Comparison of ENCODE assay signal across 19 cellular contexts in genomic region chr7:41113663-41114062, GRCh38.
"Had no signal": no experiment of that assay in that cellular context is flagged by ENCODE, and none has a peak within 500 bp of the region (broad histone marks: within the 10 kb centered on the region; RNA-seq: fewer than 3 reads in every experiment).

No MANE protein-coding gene starts in this region.

- H3K4me3 ChIP-seq: left ventricle myocardium inferior, right lobe of liver, skin epidermis, tibial artery had no signal

- DNase-seq: activated CD4-positive, alpha-beta T cell treated with anti-CD3 and anti-CD28 coated beads for 1 hour; activated naive CD4-positive, alpha-beta T cell; activated naive CD8-positive, alpha-beta T cell treated with anti-CD3 and anti-CD28 coated beads for 36 hours; activated T-cell treated with anti-CD3 and anti-CD28 coated beads, Interleukin-2, amount 50 U/mL, for 24 hours; cerebellar nuclear complex; cortex of kidney; foreskin melanocyte; immature natural killer cell; left ventricle myocardium inferior; right lobe of liver; stimulated activated CD4-positive, alpha-beta T cell treated with anti-CD3 and anti-CD28 coated beads, Interleukin-2, amount 100 ng/mL, for 24 hours; stimulated activated naive CD8-positive, alpha-beta T cell treated with anti-CD3 and anti-CD28 coated beads, Interleukin-15, amount 100 ng/mL, for 72 hours; T-cell; tibial artery had no signal

- H3K4me1 ChIP-seq: left ventricle myocardium inferior, right lobe of liver, tibial artery had no signal

- H3K27me3 Mint-ChIP-seq: activated naive CD8-positive, alpha-beta T cell treated with anti-CD3 and anti-CD28 coated beads for 36 hours; activated T-cell treated with anti-CD3 and anti-CD28 coated beads, Interleukin-2, amount 50 U/mL, for 24 hours; activated T-helper 17 cell treated with anti-CD3 and anti-CD28 coated beads, Interleukin-2, amount 50 U/mL, for 72 hours; natural killer cell treated with Interleukin-12 subunit alpha and Interleukin-12 subunit beta and Interleukin-15 and Interleukin-18, amount 100 ng/mL, for 72 hours; stimulated activated naive CD8-positive, alpha-beta T cell treated with anti-CD3 and anti-CD28 coated beads, Interleukin-15, amount 100 ng/mL, for 72 hours; T-cell had no signal

- H3K9me3 ChIP-seq: left ventricle myocardium inferior, right lobe of liver, tibial artery had no signal

- H3K27ac ChIP-seq: left ventricle myocardium inferior, right lobe of liver, skin epidermis, tibial artery had no signal

- H3K36me3 Mint-ChIP-seq: activated naive CD8-positive, alpha-beta T cell treated with anti-CD3 and anti-CD28 coated beads for 36 hours; immature natural killer cell; natural killer cell treated with Interleukin-12 subunit alpha and Interleukin-12 subunit beta and Interleukin-15 and Interleukin-18, amount 100 ng/mL, for 72 hours; stimulated activated effector memory CD8-positive, alpha-beta T cell treated with anti-CD3 and anti-CD28 coated beads, Interleukin-12 subunit alpha, Interleukin-12 subunit beta, amount 100 ng/mL, for 72 hours; T-cell had no signal

- H3K9me3 Mint-ChIP-seq: activated naive CD8-positive, alpha-beta T cell treated with anti-CD3 and anti-CD28 coated beads for 36 hours; activated T-helper 17 cell treated with anti-CD3 and anti-CD28 coated beads, Interleukin-2, amount 50 U/mL, for 72 hours had no signal

- H3K36me3 ChIP-seq: left ventricle myocardium inferior, right lobe of liver, tibial artery had no signal

- H3K27me3 ChIP-seq: right lobe of liver, tibial artery had no signal

- H3K4me1 Mint-ChIP-seq: activated naive CD8-positive, alpha-beta T cell treated with anti-CD3 and anti-CD28 coated beads for 36 hours; activated T-helper 17 cell treated with anti-CD3 and anti-CD28 coated beads, Interleukin-2, amount 50 U/mL, for 72 hours; immature natural killer cell; stimulated activated effector memory CD8-positive, alpha-beta T cell treated with anti-CD3 and anti-CD28 coated beads, Interleukin-12 subunit alpha, Interleukin-12 subunit beta, amount 100 ng/mL, for 72 hours; stimulated activated naive CD8-positive, alpha-beta T cell treated with anti-CD3 and anti-CD28 coated beads, Interleukin-15, amount 100 ng/mL, for 72 hours; T-cell had no signal

- H3K27ac Mint-ChIP-seq: activated naive CD8-positive, alpha-beta T cell treated with anti-CD3 and anti-CD28 coated beads for 36 hours; activated T-cell treated with anti-CD3 and anti-CD28 coated beads, Interleukin-2, amount 50 U/mL, for 24 hours; activated T-helper 17 cell treated with anti-CD3 and anti-CD28 coated beads, Interleukin-2, amount 50 U/mL, for 72 hours; immature natural killer cell; natural killer cell treated with Interleukin-12 subunit alpha and Interleukin-12 subunit beta and Interleukin-15 and Interleukin-18, amount 100 ng/mL, for 72 hours; stimulated activated effector memory CD8-positive, alpha-beta T cell treated with anti-CD3 and anti-CD28 coated beads, Interleukin-12 subunit alpha, Interleukin-12 subunit beta, amount 100 ng/mL, for 72 hours; stimulated activated naive CD8-positive, alpha-beta T cell treated with anti-CD3 and anti-CD28 coated beads, Interleukin-15, amount 100 ng/mL, for 72 hours; T-cell; T-helper 2 cell treated with Interferon-gamma antibody and Interleukin-4, amounts not matched to agents 5 μg/mL and 100 μg/mL, for 36 hours had no signal

- ATAC-seq: activated T-helper 17 cell treated with anti-CD3 and anti-CD28 coated beads, Interleukin-2, amount 50 U/mL, for 72 hours; natural killer cell treated with Interleukin-12 subunit alpha and Interleukin-12 subunit beta and Interleukin-15 and Interleukin-18, amount 100 ng/mL, for 72 hours; right lobe of liver; stimulated activated effector memory CD8-positive, alpha-beta T cell treated with anti-CD3 and anti-CD28 coated beads, Interleukin-12 subunit alpha, Interleukin-12 subunit beta, amount 100 ng/mL, for 72 hours; stimulated activated naive CD8-positive, alpha-beta T cell treated with anti-CD3 and anti-CD28 coated beads, Interleukin-15, amount 100 ng/mL, for 72 hours; T-cell had no signal

- H3K4me3 Mint-ChIP-seq: activated naive CD8-positive, alpha-beta T cell treated with anti-CD3 and anti-CD28 coated beads for 36 hours; activated T-cell treated with anti-CD3 and anti-CD28 coated beads, Interleukin-2, amount 50 U/mL, for 24 hours; activated T-helper 17 cell treated with anti-CD3 and anti-CD28 coated beads, Interleukin-2, amount 50 U/mL, for 72 hours; immature natural killer cell; natural killer cell treated with Interleukin-12 subunit alpha and Interleukin-12 subunit beta and Interleukin-15 and Interleukin-18, amount 100 ng/mL, for 72 hours; stimulated activated effector memory CD8-positive, alpha-beta T cell treated with anti-CD3 and anti-CD28 coated beads, Interleukin-12 subunit alpha, Interleukin-12 subunit beta, amount 100 ng/mL, for 72 hours; stimulated activated naive CD8-positive, alpha-beta T cell treated with anti-CD3 and anti-CD28 coated beads, Interleukin-15, amount 100 ng/mL, for 72 hours; T-cell; T-helper 2 cell treated with Interferon-gamma antibody and Interleukin-4, amounts not matched to agents 5 μg/mL and 100 μg/mL, for 36 hours had no signal
